Comparison of ENCODE assay signal across 7 cellular contexts in the genomic region with DNA sequence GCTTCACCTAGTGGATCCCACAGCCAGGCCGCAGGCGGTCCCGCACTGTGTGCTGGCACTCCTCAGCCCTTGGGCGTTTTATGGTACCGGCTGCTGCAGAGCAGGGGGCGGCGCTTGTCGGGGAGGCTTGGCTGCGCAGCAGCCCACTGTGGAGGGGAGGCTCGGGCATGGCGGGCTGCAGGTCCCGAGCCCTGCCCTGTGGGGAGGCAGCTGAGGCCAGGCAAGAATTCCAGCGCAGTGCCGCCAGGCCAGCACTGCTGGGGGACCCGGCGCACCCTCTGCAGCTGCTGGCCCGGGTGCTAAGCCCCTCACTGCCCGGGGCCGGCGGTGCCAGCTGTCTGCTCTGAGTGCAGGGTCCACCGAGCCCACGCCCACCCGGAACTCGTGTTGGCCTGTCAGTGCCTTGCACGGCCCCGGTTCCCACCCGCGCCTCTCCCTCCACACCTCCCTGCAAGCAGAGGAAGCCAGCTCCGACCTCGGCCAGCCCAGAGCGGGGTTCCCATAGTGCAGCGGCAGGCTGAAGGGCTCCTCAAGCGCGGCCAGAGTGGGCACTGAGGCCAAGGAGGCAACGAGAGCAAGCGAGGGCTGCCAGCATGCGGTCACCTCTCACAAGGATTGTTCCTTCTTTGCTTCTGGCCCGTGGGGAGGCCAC.
"Had no signal": no experiment of that assay in that cellular context is flagged by ENCODE, and none has a peak within 500 bp of the region (broad histone marks: within the 10 kb centered on the region; RNA-seq: fewer than 3 reads in every experiment).

No MANE protein-coding gene starts in this region.

- ATAC-seq: HCT116, K562 had no signal

- DNase-seq: H7, IMR-90, KG1 had no signal

- H3K27ac ChIP-seq: GM23248 had no signal

- H3K9me3 ChIP-seq: HAP-1 had no signal

- H2AFZ ChIP-seq: GM23248 had no signal

- H3K4me3 ChIP-seq: GM23248, HAP-1, K562 had no signal

- H3K4me1 ChIP-seq: HAP-1 had no signal

- H3K36me3 ChIP-seq: HAP-1 had no signal
